In genomic region chr12:57522887-57523705, GRCh38 we compare ENCODE assay signal across 8 cellular contexts. TPM values are rescaled to one million over a fixed set of nuclear protein-coding genes. Genes with fewer than 3 reads are reported as not detected.
DNase-seq lines count a peak whose midpoint lies in the region; ATAC-seq and TF ChIP-seq lines count a peak whose summit lies in the region.

No MANE protein-coding gene starts in this region.

- no peaks in the 10 kb centered on the region for H3K36me3 Mint-ChIP-seq in IgD-negative memory B cell

- peak overlapping the region; percentile 85 to 100 (median 95) for H3K4me2 ChIP-seq in BLaER1 treated with 17β-estradiol and CSF1 and Interleukin-3, amounts not matched to agents 10 nM and 100 nM

- no peaks in the 10 kb centered on the region for H3K9me3 ChIP-seq in BLaER1 treated with 17β-estradiol and CSF1 and Interleukin-3, amounts not matched to agents 10 nM and 100 nM (replicated peaks in 1 of 11)

- H3K27ac Mint-ChIP-seq in IgD-negative memory B cell: peak overlapping the region; percentile 98 to 100 (median 99)

- TF ChIP-seq CTCF in choroid plexus epithelial cell (conservative IDR thresholded peaks at IDR 0.05; ENCODE audit: low read depth, low read length): no peak

- H3K27me3 ChIP-seq in BLaER1 treated with 17β-estradiol and CSF1 and Interleukin-3, amounts not matched to agents 10 nM and 100 nM: no peaks in the 10 kb centered on the region

- peaks cover 32 to 36% (median 34%) of the 10 kb centered on the region in 3 donors for H3K4me1 Mint-ChIP-seq in IgD-negative memory B cell

- H3K27me3 Mint-ChIP-seq in IgD-negative memory B cell: peaks cover 1% of the 10 kb centered on the region

- peaks cover 54 to 67% (median 62%) of the 10 kb centered on the region in 10 experiments for H3K4me1 ChIP-seq in BLaER1 treated with 17β-estradiol and CSF1 and Interleukin-3, amounts not matched to agents 10 nM and 100 nM

- H3K27ac ChIP-seq in BLaER1 treated with 17β-estradiol and CSF1 and Interleukin-3, amounts not matched to agents 10 nM and 100 nM: peak overlapping the region; percentile 90 to 99 (median 97)

- peak; percentile 59 for DNase-seq in T-helper 22 cell (ENCODE audit: low read depth)
- DNase-seq in choroid plexus epithelial cell (ENCODE audit: low read depth): peak; percentile 69
- DNase-seq in left kidney (ENCODE audit: low read depth, low spot score): peak; percentile 93
- DNase-seq in stimulated activated CD4-positive, alpha-beta T cell treated with anti-CD3 and anti-CD28 coated beads, TNF-alpha, amount 100 ng/mL, for 4 hours (ENCODE audit: low read depth in 3 of 3): peak in 2 of 3 experiments; percentile 30 to 38

- peaks cover 43 to 68% (median 58%) of the 10 kb centered on the region in 11 experiments for H4K20me1 ChIP-seq in BLaER1 treated with 17β-estradiol and CSF1 and Interleukin-3, amounts not matched to agents 10 nM and 100 nM

- ATAC-seq in HG02642 (IDR thresholded peaks at IDR 0.05; ENCODE audit: poor library complexity, unreplicated experiment) (no peak), HG02798 (IDR thresholded peaks at IDR 0.05; ENCODE audit: poor library complexity, unreplicated experiment) (no peak)

- peak overlapping the region; percentile 88 to 98 (median 92) for H3K4me3 Mint-ChIP-seq in IgD-negative memory B cell

- peaks cover 46 to 58% (median 55%) of the 10 kb centered on the region in 11 experiments for H3K36me3 ChIP-seq in BLaER1 treated with 17β-estradiol and CSF1 and Interleukin-3, amounts not matched to agents 10 nM and 100 nM

- H3K9me3 Mint-ChIP-seq in IgD-negative memory B cell: no peaks in the 10 kb centered on the region

- H3K9ac ChIP-seq in BLaER1 treated with 17β-estradiol and CSF1 and Interleukin-3, amounts not matched to agents 10 nM and 100 nM: peak overlapping the region; percentile 84 to 93 (median 90)

- peak overlapping the region; percentile 70 to 86 (median 78) for H3K4me3 ChIP-seq in BLaER1 treated with 17β-estradiol and CSF1 and Interleukin-3, amounts not matched to agents 10 nM and 100 nM
- H3K4me3 ChIP-seq in choroid plexus epithelial cell (ENCODE audit: low read depth, low read length): peak overlapping the region; percentile 79

RNA-seq across cellular contexts. Expression of gene MBD6, which starts 0.5 kb away (rescaled TPM):
- 6.3 TPM for polyA plus RNA-seq in IgD-negative memory B cell

RNA-seq across cellular contexts. Expression of gene DDIT3, which starts 2.8 kb away (rescaled TPM):
- 32.2 TPM for polyA plus RNA-seq in IgD-negative memory B cell

RNA-seq across cellular contexts. Expression of gene DCTN2, which starts 23.9 kb away (rescaled TPM):
- 79.0 TPM for polyA plus RNA-seq in IgD-negative memory B cell

RNA-seq across cellular contexts. Expression of gene KIF5A, which starts 26.7 kb away (rescaled TPM):
- not detected for polyA plus RNA-seq in IgD-negative memory B cell

RNA-seq across cellular contexts. Expression of gene MARS1, which starts 35.2 kb away (rescaled TPM):
- 76.6 TPM for polyA plus RNA-seq in IgD-negative memory B cell

Comparison
In these comparisons a context has a peak if more than half of its experiments do, and no peak if none do; other contexts are left out.
1. DNase-seq: peak in every context shown above with its lines; median percentile 93 in left kidney; 69 in choroid plexus epithelial cell; 59 in T-helper 22 cell; 34 in stimulated activated CD4-positive, alpha-beta T cell treated with anti-CD3 and anti-CD28 coated beads, TNF-alpha, amount 100 ng/mL, for 4 hours.